Comparison of ENCODE assay signal across 2 cellular contexts in the genomic region with DNA sequence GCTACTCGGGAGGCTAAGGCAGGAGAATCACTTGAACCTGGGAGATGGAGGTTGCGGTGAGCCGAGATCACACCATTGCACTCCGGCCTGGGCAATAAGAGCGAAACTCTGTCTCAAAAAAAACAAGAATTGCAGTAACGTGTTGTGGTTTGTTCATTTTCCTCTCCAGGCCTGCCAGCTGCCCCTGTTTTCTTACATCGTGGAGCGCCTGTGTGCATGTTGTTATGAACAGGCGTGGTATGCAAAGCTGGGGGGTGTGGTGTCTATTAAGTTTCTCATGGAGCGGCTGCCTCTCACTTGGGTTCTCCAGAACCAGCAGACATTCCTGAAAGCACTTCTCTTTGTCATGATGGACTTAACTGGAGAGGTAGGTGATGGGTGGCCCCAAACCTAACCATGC.
TF ChIP-seq lines count a peak whose summit lies in the region.

No MANE protein-coding gene starts in this region.

TF ChIP-seq in IMR-90, 13 proteins besides CTCF, POLR2A, EP300 and RAD21:
- TF ChIP-seq NFE2L2 (IDR thresholded peaks at IDR 0.05; ENCODE audit: low read depth, low read length) (no peak), FOS (IDR thresholded peaks at IDR 0.05; ENCODE audit: low read depth, low read length) (no peak), SMC3 (IDR thresholded peaks at IDR 0.05; ENCODE audit: low read depth, low read length) (no peak), RFX5 (IDR thresholded peaks at IDR 0.05; ENCODE audit: low read depth, low read length) (no peak), ELK1 (IDR thresholded peaks at IDR 0.05; ENCODE audit: borderline replicate concordance, low read depth, low read length) (no peak), CEBPB (IDR thresholded peaks at IDR 0.05; ENCODE audit: low read depth, low read length) (no peak), MAZ (IDR thresholded peaks at IDR 0.05; ENCODE audit: borderline replicate concordance, low read depth, low read length) (no peak), MAFK (IDR thresholded peaks at IDR 0.05; ENCODE audit: low read depth, low read length) (no peak), BHLHE40 (IDR thresholded peaks at IDR 0.05; ENCODE audit: low read depth, low read length) (no peak), CHD1 (IDR thresholded peaks at IDR 0.05; ENCODE audit: low read depth, low read length) (no peak), RCOR1 (IDR thresholded peaks at IDR 0.05; ENCODE audit: insufficient replicate concordance, low read length) (no peak), MXI1 (IDR thresholded peaks at IDR 0.05; ENCODE audit: borderline replicate concordance, low read depth, low read length) (no peak)
- TF ChIP-seq, protein P1, sequence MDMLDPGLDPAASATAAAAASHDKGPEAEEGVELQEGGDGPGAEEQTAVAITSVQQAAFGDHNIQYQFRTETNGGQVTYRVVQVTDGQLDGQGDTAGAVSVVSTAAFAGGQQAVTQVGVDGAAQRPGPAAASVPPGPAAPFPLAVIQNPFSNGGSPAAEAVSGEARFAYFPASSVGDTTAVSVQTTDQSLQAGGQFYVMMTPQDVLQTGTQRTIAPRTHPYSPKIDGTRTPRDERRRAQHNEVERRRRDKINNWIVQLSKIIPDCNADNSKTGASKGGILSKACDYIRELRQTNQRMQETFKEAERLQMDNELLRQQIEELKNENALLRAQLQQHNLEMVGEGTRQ (IDR thresholded peaks at IDR 0.05; ENCODE audit: low read depth, low read length): no peak
TF ChIP-seq in IMR-90: peak in this region for 0.

TF ChIP-seq in GM23338, 12 proteins besides CTCF, POLR2A, EP300 and RAD21:
- TF ChIP-seq STAT1 (IDR thresholded peaks at IDR 0.05; ENCODE audit: unreplicated experiment): no peak
